22 cellular contexts compared by ENCODE assay signal in the genomic region with DNA sequence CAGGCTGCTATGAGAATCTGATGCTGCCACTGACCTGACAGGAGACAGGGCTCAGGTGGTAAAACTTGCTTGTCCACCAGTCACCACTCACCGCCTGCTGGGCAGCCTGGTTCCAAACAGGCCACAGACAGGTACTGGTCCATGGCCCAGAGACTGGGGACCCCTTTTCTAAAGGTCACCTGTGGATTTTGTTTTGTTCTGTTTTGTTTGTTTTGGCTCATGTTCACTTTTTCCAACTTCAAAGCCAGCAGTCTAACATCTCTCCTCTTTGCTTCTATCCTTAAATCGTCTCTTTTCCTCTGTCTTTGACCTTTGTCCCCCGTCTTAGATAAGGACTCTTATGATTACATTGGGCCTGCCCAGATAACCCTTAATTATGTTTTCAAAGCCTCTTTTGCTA. TPM values are rescaled to one million over a fixed set of nuclear protein-coding genes. Genes with fewer than 3 reads are reported as not detected.
DNase-seq lines count a peak whose midpoint lies in the region; ATAC-seq and TF ChIP-seq lines count a peak whose summit lies in the region.
"Had no signal": no experiment of that assay in that cellular context is flagged by ENCODE, and none has a peak within 500 bp of the region (broad histone marks: within the 10 kb centered on the region; RNA-seq: fewer than 3 reads in every experiment).

No MANE protein-coding gene starts in this region.

- POLR2A ChIA-PET in Caco-2 (lab: Charles Lee) = no interaction called here

- H3K9me2 ChIP-seq in hepatocyte (replicated peaks; ENCODE audit: insufficient read depth) = no peaks in the 10 kb centered on the region

- H3K27me3 Mint-ChIP-seq in Caco-2 (ENCODE audit: insufficient read depth, unreplicated experiment) = no peaks in the 10 kb centered on the region

- H3K9me3 ChIP-seq in Caco-2 = no peaks in the 10 kb centered on the region
- no peaks in the 10 kb centered on the region for H3K9me3 ChIP-seq in hepatocyte (ENCODE audit: low read depth)
- peaks cover 0 to 1% (median 0%) of the 10 kb centered on the region in 3 donors for H3K9me3 ChIP-seq in gastroesophageal sphincter
- H3K9me3 ChIP-seq: Peyer's patch, SJCRH30 had no signal

- TF ChIP-seq POLR2A in gastroesophageal sphincter (IDR thresholded peaks at IDR 0.05) = no peak

- H3K36me3 Mint-ChIP-seq in Caco-2 (ENCODE audit: insufficient read depth, unreplicated experiment) = no peaks in the 10 kb centered on the region
- H3K36me3 Mint-ChIP-seq: T-cell had no signal

- peaks cover 20% of the 10 kb centered on the region for H3K4me1 Mint-ChIP-seq in Caco-2 (ENCODE audit: low read depth, unreplicated experiment)

- no peak overlapping the region for H2AFZ ChIP-seq in hepatocyte

- H3K4me3 ChIP-seq in Caco-2 (ENCODE audit: low read depth, low read length) = no peak overlapping the region
- no peak overlapping the region for H3K4me3 ChIP-seq in hepatocyte
- no peak overlapping the region for H3K4me3 ChIP-seq in gastroesophageal sphincter
- H3K4me3 ChIP-seq: Peyer's patch, SJCRH30 had no signal

- no peak for ATAC-seq in gastroesophageal sphincter
- ATAC-seq: T-cell had no signal

- no peaks in the 10 kb centered on the region for H4K20me1 ChIP-seq in hepatocyte (ENCODE audit: insufficient read depth, poor library complexity, severe bottlenecking)

- no peaks in the 10 kb centered on the region for H3K9me3 Mint-ChIP-seq in Caco-2 (ENCODE audit: unreplicated experiment)
- H3K9me3 Mint-ChIP-seq: CD4-positive, alpha-beta T cell; T-cell had no signal

- no peak overlapping the region for H3K4me3 Mint-ChIP-seq in Caco-2 (ENCODE audit: unreplicated experiment)
- H3K4me3 Mint-ChIP-seq: CD4-positive, alpha-beta T cell; T-cell had no signal

- H3K4me1 ChIP-seq in Caco-2 (peaks cover 12% of the 10 kb centered on the region), hepatocyte (ENCODE audit: insufficient read depth) (no peaks in the 10 kb centered on the region), gastroesophageal sphincter (peaks cover 0 to 17% (median 7%) of the 10 kb centered on the region in 3 donors)
- H3K4me1 ChIP-seq: SJCRH30 had no signal

- no peak overlapping the region for H3K4me2 ChIP-seq in hepatocyte
- H3K4me2 ChIP-seq: KMS-11 had no signal

- WGBS in hepatocyte (ENCODE audit: low lambda C conversion rate, missing lambda C conversion rate) = 33% methylated on average over 3 of the region's 3 CpGs
- 59 to 61% methylated on average over 2 to 3 of the region's 3 CpGs for WGBS in gastroesophageal sphincter (ENCODE audit: low coverage in 1 of 2), 2 donors

- DNase-seq in Caco-2 (peak; percentile 63 to 66), HT-29 (ENCODE audit: low spot score) (peak; percentile 44), NCI-H2227 treated with DMSO at 0.1 percent for 48 hours (lab: John Stamatoyannopoulos, UW) (peak; percentile 77), hepatocyte (ENCODE audit: low spot score) (peak; percentile 25), HuH-7 (ENCODE audit: low spot score) (no peak), SHP77 treated with DMSO at 0.1 percent for 48 hours (lab: John Stamatoyannopoulos, UW) (no peak), T1000 (lab: John Stamatoyannopoulos, UW) (no peak)
- DNase-seq: CD4-positive, alpha-beta T cell; GDM1; IMR-90; NCI-H1417 treated with DMSO at 0.1 percent for 48 hours; NCI-H1930; NCI-H446 treated with DMSO at 0.1 percent for 48 hours; NCI-H526 treated with DMSO at 0.1 percent for 48 hours; Peyer's patch; SJCRH30; T-cell had no signal

- no peaks in the 10 kb centered on the region for H3K79me2 ChIP-seq in hepatocyte

- H3K27ac Mint-ChIP-seq in Caco-2 (ENCODE audit: unreplicated experiment) = no peak overlapping the region
- H3K27ac Mint-ChIP-seq: CD4-positive, alpha-beta T cell; T-cell had no signal

- H3K27me3 ChIP-seq in Caco-2 (replicated peaks; ENCODE audit: control insufficient read depth, insufficient read depth, low read length) = no peaks in the 10 kb centered on the region
- peaks cover 28% of the 10 kb centered on the region for H3K27me3 ChIP-seq in hepatocyte
- H3K27me3 ChIP-seq in gastroesophageal sphincter = peaks cover 21% of the 10 kb centered on the region
- H3K27me3 ChIP-seq: Peyer's patch, SJCRH30 had no signal

- no peaks in the 10 kb centered on the region for H3K36me3 ChIP-seq in Caco-2 (ENCODE audit: control insufficient read depth, insufficient read depth, low read length)
- no peaks in the 10 kb centered on the region for H3K36me3 ChIP-seq in hepatocyte (replicated peaks; ENCODE audit: insufficient read depth, low read depth)
- no peaks in the 10 kb centered on the region for H3K36me3 ChIP-seq in gastroesophageal sphincter
- H3K36me3 ChIP-seq: Peyer's patch, SJCRH30 had no signal

- no peak overlapping the region for H3K27ac ChIP-seq in hepatocyte
- H3K27ac ChIP-seq in gastroesophageal sphincter = no peak overlapping the region
- H3K27ac ChIP-seq: KMS-11, Peyer's patch, SJCRH30 had no signal

- no peak for TF ChIP-seq EP300 in gastroesophageal sphincter (IDR thresholded peaks at IDR 0.05)

- CTCF ChIA-PET in Caco-2 (lab: Charles Lee) = no interaction called here

- no peak for TF ChIP-seq CTCF in Caco-2 (IDR thresholded peaks at IDR 0.05; ENCODE audit: insufficient read depth in 1 of 2, low read depth in 1 of 2, low read length in 1 of 2, severe bottlenecking in 1 of 2, unreplicated experiment in 1 of 2)
- no peak for TF ChIP-seq CTCF in hepatocyte (IDR thresholded peaks at IDR 0.05; ENCODE audit: poor library complexity)
- TF ChIP-seq CTCF in gastroesophageal sphincter (IDR thresholded peaks at IDR 0.05) = no peak

- intact Hi-C loops in Caco-2 (cut with micrococcal nuclease; ENCODE audit: unreplicated experiment) = loop anchor here (2.0 kb wide), 1 partner anchor 85 kb away; no protein-coding TSS in a partner anchor

- BruUV-seq in Caco-2 (replicated peaks; lab: Mats Ljungman, UMichigan) = no TSS peak

RNA-seq across cellular contexts. Expression of gene CERKL, which starts 3.3 kb away (rescaled TPM):
- total RNA-seq in Caco-2 (2022) = not detected in 2 replicates
- 0.20 and 0.83 TPM in 2 replicates for total RNA-seq in HT-29 (2014; rRNA removed; shearing (Covaris generic))
- 1.1 and 2.3 TPM in 2 replicates for total RNA-seq in hepatocyte
- 1.9 and 2.0 TPM in 2 replicates for polyA plus RNA-seq in hepatocyte
- total RNA-seq in gastroesophageal sphincter = under 1 TPM in 1 of 4 donors, not detected in 3; 0.78 TPM
- total RNA-seq: CD4-positive, alpha-beta T cell; HT1080; SJCRH30 had no signal
- polyA plus RNA-seq: IMR-90 had no signal

RNA-seq across cellular contexts. Expression of gene NEUROD1, which starts 20.1 kb away (rescaled TPM):
- not detected in 2 replicates for total RNA-seq in Caco-2 (2022)
- total RNA-seq in HT-29 (2014; rRNA removed; shearing (Covaris generic)) = not detected in 2 replicates
- total RNA-seq in hepatocyte = 0.60 and 1.3 TPM in 2 replicates
- polyA plus RNA-seq in hepatocyte = 0.17 and 0.53 TPM in 2 replicates
- not detected for total RNA-seq in gastroesophageal sphincter
- total RNA-seq: CD4-positive, alpha-beta T cell; HT1080; IMR-90; MCF 10A; SJCRH30; T-cell had no signal
- polyA plus RNA-seq: BJ, IMR-90 had no signal

Comparison
In these comparisons a context has a peak if more than half of its experiments do, and no peak if none do; other contexts are left out.
1. DNase-seq: peak in Caco-2 (2 of 2), HT-29 (single experiment), NCI-H2227 treated with DMSO at 0.1 percent for 48 hours (single experiment) and hepatocyte (single experiment); none in HuH-7 (single experiment), SHP77 treated with DMSO at 0.1 percent for 48 hours (single experiment) and T1000 (single experiment).